Comparison of ENCODE assay signal across 15 cellular contexts in genomic region chr7:116327751-116328150, GRCh38.
A peak's percentile ranks its signal among the peaks of the same experiment; 100 is the strongest.
DNase-seq lines count a peak whose midpoint lies in the region; ATAC-seq, FAIRE-seq and TF ChIP-seq lines count a peak whose summit lies in the region.
"Had no signal": no experiment of that assay in that cellular context is flagged by ENCODE, and none has a peak within 500 bp of the region (broad histone marks: within the 10 kb centered on the region; RNA-seq: fewer than 3 reads in every experiment).

No MANE protein-coding gene starts in this region.

- FAIRE-seq in GM12891 (lab: Jason Lieb, UNC) = no peak

- POLR2A ChIA-PET in Panc1 (lab: Charles Lee) = no interaction called here

- peak overlapping the region; percentile 59 for H3K27ac ChIP-seq in Panc1 (ENCODE audit: low read length)

- TF ChIP-seq POLR2A in GM12891 (IDR thresholded peaks at IDR 0.05; ENCODE audit: low read depth, low read length) = no peak

- peak; percentile 39 for DNase-seq in AG08396 (ENCODE audit: low spot score)
- DNase-seq in Panc1 (ENCODE audit: low read depth, low spot score) = no peak
- peak; percentile 98 for DNase-seq in choroid plexus epithelial cell (ENCODE audit: low read depth)
- DNase-seq in lung microvascular endothelial cell (ENCODE audit: low read depth in 2 of 2) = peak; percentile 96 to 98
- no peak for DNase-seq in GM12891 (ENCODE audit: insufficient read length, low spot score)
- no peak for DNase-seq in NCI-H345 treated with DMSO at 0.1 percent for 48 hours (lab: John Stamatoyannopoulos, UW; ENCODE audit: unreplicated experiment)
- no peak for DNase-seq in AML-193 (lab: John Stamatoyannopoulos, UW)
- DNase-seq: anterior cingulate cortex, GDM1, left ventricle myocardium superior, NCI-H2029 treated with DMSO at 0.1 percent for 48 hours, occipital lobe, T1000 had no signal

- in situ Hi-C loops in Panc1 (cut with HindIII; ENCODE audit: low pct_unique_long_range_greater_than_20kb, low sequenced_read_pairs) = no loop called here

- TF ChIP-seq CTCF in Panc1 (IDR thresholded peaks at IDR 0.05) (no peak), choroid plexus epithelial cell (conservative IDR thresholded peaks at IDR 0.05; ENCODE audit: low read depth, low read length) (no peak)

- intact Hi-C loops in Panc1 (cut with micrococcal nuclease; ENCODE audit: unreplicated experiment) = no loop called here

- no TSS peak for BruUV-seq in Panc1 (replicated peaks; lab: Mats Ljungman, UMichigan)

- no peaks in the 10 kb centered on the region for H3K4me1 ChIP-seq in Panc1 (ENCODE audit: control insufficient read depth, insufficient read depth, low read length)

- H3K36me3 ChIP-seq in Panc1 (ENCODE audit: control insufficient read depth, insufficient read depth, low read length) = no peaks in the 10 kb centered on the region

- no peak overlapping the region for H3K4me3 ChIP-seq in Panc1 (ENCODE audit: low read depth in 2 of 2, low read length in 2 of 2)
- peak overlapping the region; percentile 29 for H3K4me3 ChIP-seq in choroid plexus epithelial cell (ENCODE audit: low read depth, low read length)

- H3K27me3 ChIP-seq in Panc1 (ENCODE audit: control insufficient read depth, insufficient read depth, low read length) = no peaks in the 10 kb centered on the region

- ATAC-seq in Panc1 (0 out of 2 replicates have a peak, but pooled peaks have one; percentile 55), GM21423 (IDR thresholded peaks at IDR 0.05; ENCODE audit: unreplicated experiment) (no peak)
- ATAC-seq: esophagus mucosa, left ventricle myocardium superior had no signal

- peaks cover 7% of the 10 kb centered on the region; the same call in 1 of the 2 replicates for H3K9me3 ChIP-seq in Panc1 (ENCODE audit: control insufficient read depth, insufficient read depth, low read depth, low read length)

- CTCF ChIA-PET in Panc1 (lab: Charles Lee) = no interaction called here

TF ChIP-seq in GM12891, 5 proteins besides CTCF, POLR2A, EP300 and RAD21:
- no peak for TF ChIP-seq TAF1 (IDR thresholded peaks at IDR 0.05; ENCODE audit: low read depth, low read length)
- TF ChIP-seq PAX5 (IDR thresholded peaks at IDR 0.05; ENCODE audit: insufficient read depth, low read length, severe bottlenecking) = no peak
- no peak for TF ChIP-seq POU2F2 (IDR thresholded peaks at IDR 0.05; ENCODE audit: low read depth, low read length)
- TF ChIP-seq SPI1 (IDR thresholded peaks at IDR 0.05; ENCODE audit: low read depth, low read length) = no peak
- TF ChIP-seq POLR2AphosphoS5 (IDR thresholded peaks at IDR 0.05; ENCODE audit: low read depth, low read length) = no peak

Comparison
In these comparisons a context has a peak if more than half of its experiments do, and no peak if none do; other contexts are left out.
1. DNase-seq: peak in AG08396 (single experiment), choroid plexus epithelial cell (single experiment) and lung microvascular endothelial cell (2 of 2); none in Panc1 (single experiment), GM12891 (single experiment), NCI-H345 treated with DMSO at 0.1 percent for 48 hours (single experiment) and AML-193 (0 of 2).